ENCODE assay signal across 20 cellular contexts in the genomic region with DNA sequence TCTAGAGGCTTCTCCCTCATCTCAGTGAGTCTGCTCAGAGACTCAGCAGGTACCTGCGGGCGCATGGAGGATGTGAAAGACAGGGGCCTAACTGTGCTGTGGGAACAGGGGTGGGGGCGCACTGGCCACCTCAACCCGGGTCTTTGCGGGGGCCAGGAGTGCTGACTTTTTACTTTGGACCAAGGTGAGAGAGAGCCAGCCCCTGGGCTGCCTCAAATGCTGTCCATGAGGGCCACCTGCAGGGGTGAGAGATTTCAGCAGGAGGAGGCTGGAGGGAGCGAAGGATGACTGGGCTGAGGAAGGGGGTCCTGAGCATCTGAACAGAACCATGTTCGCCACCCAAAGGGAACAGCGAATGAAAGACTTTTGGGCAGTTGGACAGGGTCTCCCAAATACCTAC.
DNase-seq lines count a peak whose midpoint lies in the region; ATAC-seq and TF ChIP-seq lines count a peak whose summit lies in the region.
"Had no signal": no experiment of that assay in that cellular context is flagged by ENCODE, and none has a peak within 500 bp of the region (broad histone marks: within the 10 kb centered on the region; RNA-seq: fewer than 3 reads in every experiment).

No MANE protein-coding gene starts in this region.

- no peak overlapping the region for H3K27ac ChIP-seq in HCT116 (ENCODE audit: low read depth, low read length)
- no peak overlapping the region for H3K27ac ChIP-seq in mesendoderm (ENCODE audit: low read depth, low read length)
- no peak overlapping the region for H3K27ac ChIP-seq in aorta (ENCODE audit: low read depth in 1 of 2, low read length in 2 of 2)
- H3K27ac ChIP-seq: SJSA1 had no signal

- CTCF ChIA-PET in HCT116 (lab: Charles Lee), result no interaction called here

- H3K36me3 Mint-ChIP-seq in chondrocyte (ENCODE audit: low read depth), result peaks cover 43% of the 10 kb centered on the region
- H3K36me3 Mint-ChIP-seq: CD4-positive, CD25-positive, alpha-beta regulatory T cell had no signal

- H3K27me3 ChIP-seq in HCT116 (ENCODE audit: insufficient read depth, low read length) (no peaks in the 10 kb centered on the region), mesendoderm (ENCODE audit: insufficient read depth, low read length, poor library complexity) (no peaks in the 10 kb centered on the region), aorta (ENCODE audit: control insufficient read depth in 1 of 2, insufficient read depth in 2 of 2, low read length in 1 of 2) (no peaks in the 10 kb centered on the region)
- H3K27me3 ChIP-seq: SJSA1 had no signal

- POLR2A ChIA-PET in HCT116 (lab: Charles Lee), result no interaction called here

- H3K23ac ChIP-seq in mesendoderm (ENCODE audit: low read length), result no peak overlapping the region

- H4K20me1 ChIP-seq in HCT116 (ENCODE audit: insufficient read depth), result no peaks in the 10 kb centered on the region

- TF ChIP-seq POLR2A in HCT116 (IDR thresholded peaks at IDR 0.05; ENCODE audit: borderline replicate concordance, extremely low read depth, insufficient read depth, insufficient read length), result no peak

- no peak overlapping the region for H2AK5ac ChIP-seq in mesendoderm (ENCODE audit: low read length)

- H3K4me2 ChIP-seq in HCT116 (ENCODE audit: low read length) (no peak overlapping the region), mesendoderm (ENCODE audit: low read length) (no peak overlapping the region)

- no peaks in the 10 kb centered on the region for H3K9me3 Mint-ChIP-seq in chondrocyte (ENCODE audit: low read depth)

- no CpG with 5 or more reads among the region's 8 CpGs for WGBS in mesendoderm (ENCODE audit: extremely low coverage, insufficient coverage, low lambda C conversion rate)
- 78 to 79% methylated on average over 8 of the region's 8 CpGs for WGBS in aorta, 2 donors

- no peak overlapping the region for H2AFZ ChIP-seq in HCT116 (ENCODE audit: low read depth, low read length, poor library complexity, severe bottlenecking)

- H3K4me3 ChIP-seq in HCT116 (replicated peaks in 1 of 2; ENCODE audit: low read depth in 1 of 2, low read length in 2 of 2), result no peak overlapping the region
- H3K4me3 ChIP-seq in mesendoderm (ENCODE audit: low read length), result no peak overlapping the region
- no peak overlapping the region for H3K4me3 ChIP-seq in aorta (ENCODE audit: low read length in 2 of 2)
- H3K4me3 ChIP-seq: HAP-1, SJSA1 had no signal

- H3K4me3 Mint-ChIP-seq in chondrocyte (ENCODE audit: unreplicated experiment), result no peak overlapping the region
- H3K4me3 Mint-ChIP-seq: CD4-positive, CD25-positive, alpha-beta regulatory T cell had no signal

- ATAC-seq in HCT116 (no peak), aorta (ENCODE audit: low FRiP score) (no peak)
- ATAC-seq: Panc1 had no signal

- no peak overlapping the region for H3K18ac ChIP-seq in mesendoderm (ENCODE audit: low read length)

- H3K56ac ChIP-seq in mesendoderm (ENCODE audit: low read length), result no peak overlapping the region

- RAD21 ChIA-PET in HCT116 (lab: Charles Lee; ENCODE audit: low non-redundant PET in 1 of 2, low total read pairs in 2 of 2, uncharacterized antibody in 2 of 2, unreplicated experiment in 2 of 2), result no interaction called here

- H3K4me1 ChIP-seq in HCT116 (ENCODE audit: control insufficient read depth in 1 of 2, insufficient read depth in 2 of 2, low read length in 2 of 2), result peaks cover 11 to 12% of the 10 kb centered on the region in 2 experiments; a peak in 3 of 4 replicates
- no peaks in the 10 kb centered on the region for H3K4me1 ChIP-seq in mesendoderm (ENCODE audit: control insufficient read depth, low read depth, low read length)
- peaks cover 1 to 3% of the 10 kb centered on the region in 2 donors for H3K4me1 ChIP-seq in aorta (ENCODE audit: control insufficient read depth in 1 of 2, insufficient read depth in 2 of 2, low read length in 2 of 2)
- H3K4me1 ChIP-seq: HAP-1, SJSA1 had no signal

- H3K27ac Mint-ChIP-seq in chondrocyte (ENCODE audit: unreplicated experiment), result peak overlapping the region; percentile 76
- H3K27ac Mint-ChIP-seq: CD4-positive, CD25-positive, alpha-beta regulatory T cell had no signal

- H4K8ac ChIP-seq in mesendoderm (ENCODE audit: low read depth, low read length), result no peak overlapping the region

- H4K5ac ChIP-seq in mesendoderm (ENCODE audit: low read length), result no peak overlapping the region

- no peak overlapping the region for H2BK120ac ChIP-seq in mesendoderm (ENCODE audit: low read depth, low read length)

- no TSS peak for BruUV-seq in HCT116 (replicated peaks; lab: Mats Ljungman, UMichigan)

- H3K36me3 ChIP-seq in HCT116 (ENCODE audit: control insufficient read depth in 1 of 2, insufficient read depth in 2 of 2, low read length in 2 of 2), result no peaks in the 10 kb centered on the region
- no peaks in the 10 kb centered on the region for H3K36me3 ChIP-seq in mesendoderm (ENCODE audit: control insufficient read depth, insufficient read depth, low read length)
- H3K36me3 ChIP-seq in aorta (ENCODE audit: control insufficient read depth in 1 of 2, insufficient read depth in 2 of 2, low read length in 1 of 2), result peaks cover 0 to 35% of the 10 kb centered on the region in 2 donors
- H3K36me3 ChIP-seq: HAP-1, SJSA1 had no signal

- H3K9me2 ChIP-seq in HCT116 (ENCODE audit: insufficient read depth), result no peaks in the 10 kb centered on the region

- peaks cover 9% of the 10 kb centered on the region for H3K4me1 Mint-ChIP-seq in chondrocyte (ENCODE audit: low read depth)
- H3K4me1 Mint-ChIP-seq: CD4-positive, CD25-positive, alpha-beta regulatory T cell had no signal

- H3K27me3 Mint-ChIP-seq in chondrocyte (ENCODE audit: low read depth), result no peaks in the 10 kb centered on the region
- H3K27me3 Mint-ChIP-seq: CD4-positive, CD25-positive, alpha-beta regulatory T cell had no signal

- H3K79me2 ChIP-seq in HCT116 (ENCODE audit: insufficient read depth, low read length), result no peaks in the 10 kb centered on the region
- no peaks in the 10 kb centered on the region for H3K79me2 ChIP-seq in mesendoderm (ENCODE audit: control insufficient read depth, insufficient read depth, low read length)

- no peak for TF ChIP-seq CTCF in HCT116 (IDR thresholded peaks at IDR 0.05 in 2 of 3, conservative IDR thresholded peaks at IDR 0.05 in 1 of 3; ENCODE audit: borderline replicate concordance in 1 of 3, insufficient read depth in 1 of 3, low read depth in 2 of 3, low read length in 2 of 3)
- no peak for TF ChIP-seq CTCF in chondrocyte (IDR thresholded peaks at IDR 0.05)

- no peak overlapping the region for H3K9ac ChIP-seq in HCT116 (ENCODE audit: low read length)
- no peak overlapping the region for H3K9ac ChIP-seq in mesendoderm (ENCODE audit: low read length)

- no peak overlapping the region for H2BK15ac ChIP-seq in mesendoderm (replicated peaks; ENCODE audit: low read depth)

- DNase-seq in HCT116 (ENCODE audit: low read depth, low spot score) (no peak), chondrocyte (ENCODE audit: low spot score) (no peak), mesendoderm (peak; percentile 16), aorta (peak; percentile 38 to 68), GDM1 (lab: John Stamatoyannopoulos, UW) (no peak), SIG-M5 treated with dmso at 0.1 percent for 504 hours (lab: John Stamatoyannopoulos, UW; ENCODE audit: unreplicated experiment) (no peak)
- DNase-seq in activated CD8-positive, alpha-beta memory T cell treated with anti-CD3 and anti-CD28 coated beads, Interleukin-2, amount 50 U/mL, for 48 hours, result no peak
- DNase-seq: CD4-positive, CD25-positive, alpha-beta regulatory T cell; EL; IMR-90; Karpas-422; MV-4-11; NCI-H1105 treated with DMSO at 0.1 percent for 48 hours; NCI-H2029 treated with DMSO at 0.1 percent for 48 hours; NCI-H226; NCI-H524; NCI-H774 had no signal

- H3K9me3 ChIP-seq in HCT116 (ENCODE audit: control insufficient read depth in 1 of 2, insufficient read depth in 1 of 2, low read depth in 1 of 2, low read length in 2 of 2), result no peaks in the 10 kb centered on the region
- H3K9me3 ChIP-seq in aorta (ENCODE audit: control insufficient read depth, low read length), result no peaks in the 10 kb centered on the region
- H3K9me3 ChIP-seq: HAP-1 had no signal

- TF ChIP-seq RAD21 in HCT116 (IDR thresholded peaks at IDR 0.05; ENCODE audit: low read depth), result peak; percentile 49

- H3K79me1 ChIP-seq in mesendoderm (ENCODE audit: low read length), result no peaks in the 10 kb centered on the region

- H2BK5ac ChIP-seq in mesendoderm (ENCODE audit: low read length), result no peak overlapping the region

- intact Hi-C loops in HCT116 (cut with micrococcal nuclease) (no loop called here), aorta (cut with DNase I) (no loop called here)

- no peak overlapping the region for H3K4ac ChIP-seq in mesendoderm (ENCODE audit: low read depth, low read length)

TF ChIP-seq in HCT116, 20 proteins besides CTCF, POLR2A, EP300 and RAD21 (continues in another document):
- TF ChIP-seq ZFX (IDR thresholded peaks at IDR 0.05), result no peak
- no peak for TF ChIP-seq SIN3A (IDR thresholded peaks at IDR 0.05; ENCODE audit: low read depth)
- TF ChIP-seq, protein P1, sequence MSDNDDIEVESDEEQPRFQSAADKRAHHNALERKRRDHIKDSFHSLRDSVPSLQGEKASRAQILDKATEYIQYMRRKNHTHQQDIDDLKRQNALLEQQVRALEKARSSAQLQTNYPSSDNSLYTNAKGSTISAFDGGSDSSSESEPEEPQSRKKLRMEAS (IDR thresholded peaks at IDR 0.05), result no peak
- TF ChIP-seq FOSL1 (IDR thresholded peaks at IDR 0.05; ENCODE audit: low read depth), result no peak
- no peak for TF ChIP-seq EGR1 (IDR thresholded peaks at IDR 0.05; ENCODE audit: low read depth)
- no peak for TF ChIP-seq EZH2phosphoT487 (IDR thresholded peaks at IDR 0.05; ENCODE audit: borderline replicate concordance)
- no peak for TF ChIP-seq SP1 (IDR thresholded peaks at IDR 0.05; ENCODE audit: low read depth)
- TF ChIP-seq YY1 (IDR thresholded peaks at IDR 0.05; ENCODE audit: extremely low read depth, insufficient replicate concordance, low read depth, low read length), result no peak
- TF ChIP-seq, protein P2, sequence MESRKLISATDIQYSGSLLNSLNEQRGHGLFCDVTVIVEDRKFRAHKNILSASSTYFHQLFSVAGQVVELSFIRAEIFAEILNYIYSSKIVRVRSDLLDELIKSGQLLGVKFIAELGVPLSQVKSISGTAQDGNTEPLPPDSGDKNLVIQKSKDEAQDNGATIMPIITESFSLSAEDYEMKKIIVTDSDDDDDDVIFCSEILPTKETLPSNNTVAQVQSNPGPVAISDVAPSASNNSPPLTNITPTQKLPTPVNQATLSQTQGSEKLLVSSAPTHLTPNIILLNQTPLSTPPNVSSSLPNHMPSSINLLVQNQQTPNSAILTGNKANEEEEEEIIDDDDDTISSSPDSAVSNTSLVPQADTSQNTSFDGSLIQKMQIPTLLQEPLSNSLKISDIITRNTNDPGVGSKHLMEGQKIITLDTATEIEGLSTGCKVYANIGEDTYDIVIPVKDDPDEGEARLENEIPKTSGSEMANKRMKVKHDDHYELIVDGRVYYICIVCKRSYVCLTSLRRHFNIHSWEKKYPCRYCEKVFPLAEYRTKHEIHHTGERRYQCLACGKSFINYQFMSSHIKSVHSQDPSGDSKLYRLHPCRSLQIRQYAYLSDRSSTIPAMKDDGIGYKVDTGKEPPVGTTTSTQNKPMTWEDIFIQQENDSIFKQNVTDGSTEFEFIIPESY (IDR thresholded peaks at IDR 0.05; ENCODE audit: extremely low read depth, insufficient replicate concordance, low read length), result no peak
- no peak for TF ChIP-seq ELF1 (IDR thresholded peaks at IDR 0.05; ENCODE audit: borderline replicate concordance, low read depth)

Comparison
In these comparisons a context has a peak if more than half of its experiments do, and no peak if none do; other contexts are left out.
1. DNase-seq: peak in mesendoderm (single experiment) and aorta (2 of 2); none in HCT116 (single experiment), chondrocyte (single experiment), GDM1 (single experiment), activated CD8-positive, alpha-beta memory T cell treated with anti-CD3 and anti-CD28 coated beads, Interleukin-2, amount 50 U/mL, for 48 hours (single experiment) and SIG-M5 treated with dmso at 0.1 percent for 504 hours (single experiment).